ENCODE assay signal across 8 cellular contexts in the genomic region with DNA sequence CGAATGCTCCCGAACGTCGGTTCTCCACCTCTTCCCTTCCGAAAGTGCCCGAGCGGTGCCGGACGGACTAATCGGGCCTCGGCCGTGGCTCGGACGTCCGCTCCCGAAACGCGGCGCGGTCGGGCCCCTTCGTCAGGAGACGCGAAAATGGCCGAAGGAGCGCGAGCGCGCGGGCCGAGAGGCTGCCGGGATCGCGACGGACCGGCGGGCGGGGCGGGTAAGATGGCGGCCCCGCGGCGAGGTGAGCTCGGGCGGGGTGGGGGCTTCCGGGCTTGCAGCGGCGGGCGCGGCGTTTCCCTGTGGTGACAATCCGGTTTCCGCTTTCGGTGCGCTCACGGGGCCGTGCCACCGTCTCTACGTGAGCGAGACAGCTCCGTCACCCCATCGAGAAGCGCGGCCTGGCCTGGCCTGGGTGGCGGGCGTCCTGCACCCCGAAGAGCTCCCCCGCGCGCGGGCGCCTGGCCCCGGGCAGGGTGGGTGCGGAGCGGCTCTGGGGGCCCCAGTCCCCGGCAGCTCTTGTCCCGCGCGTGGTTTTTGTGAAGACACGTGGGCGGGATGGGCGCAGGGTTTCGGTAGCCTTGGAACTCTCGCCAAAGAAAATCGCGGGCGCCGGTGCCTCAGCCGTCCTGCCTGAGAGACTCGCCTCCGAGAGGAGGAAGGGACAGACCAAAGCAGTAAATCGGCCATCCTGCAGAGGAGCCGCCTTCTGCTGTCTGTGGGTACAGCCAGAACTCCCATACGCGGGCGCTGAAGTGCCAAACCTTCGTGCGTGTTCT. TPM values are rescaled to one million over a fixed set of nuclear protein-coding genes. Genes with fewer than 3 reads are reported as not detected.
DNase-seq lines count a peak whose midpoint lies in the region; ATAC-seq, FAIRE-seq and TF ChIP-seq lines count a peak whose summit lies in the region.

A gene (plus strand): TSS at position 211 of the 776 bp plus-strand sequence. CDS start 12 bp downstream, at position 223.

- H3K27me3 ChIP-seq in CD8-positive, alpha-beta memory T cell (ENCODE audit: insufficient read depth, low read length, poor library complexity, severe bottlenecking) = no peaks in the 10 kb centered on the region
- H3K27me3 ChIP-seq in NT2/D1 (ENCODE audit: insufficient read depth, insufficient read length) = no peaks in the 10 kb centered on the region

- peak within 1 kb of the TSS; percentile 81 for H3K4me3 ChIP-seq in CD8-positive, alpha-beta memory T cell (ENCODE audit: low read length)
- H3K4me3 ChIP-seq in NT2/D1 (ENCODE audit: insufficient read length, low read depth) = peak within 1 kb of the TSS; percentile 78

- peak; percentile 96 to 99 (median 98) for DNase-seq in CD8-positive, alpha-beta memory T cell
- DNase-seq in HUDEP-2 (lab: John Stamatoyannopoulos, UW; ENCODE audit: unreplicated experiment in 76 of 76) = peak in 74 of 76 experiments; percentile 42 to 99 (median 97)
- DNase-seq in NT2/D1 (ENCODE audit: low read depth, low spot score) = peak; percentile 99
- peak; percentile 95 for DNase-seq in activated CD8-positive, alpha-beta memory T cell treated with anti-CD3 and anti-CD28 coated beads, Interleukin-2, amount 50 U/mL, for 4 hours
- peak; percentile 98 to 99 for DNase-seq in mesothelial cell of epicardium (ENCODE audit: low spot score in 2 of 2, unreplicated experiment in 2 of 2)
- DNase-seq in stimulated activated CD8-positive, alpha-beta memory T cell treated with anti-CD3 and anti-CD28 coated beads, Interleukin-15, amount 100 ng/mL, for 48 hours (ENCODE audit: low read depth in 2 of 2) = peak; percentile 97 to 98

- CTCF ChIA-PET in CD8-positive, alpha-beta memory T cell (lab: Charles Lee) = interaction anchor here (0.7 to 8.2 kb wide), 8 partner anchors 12 to 141 kb away, joined by 3 to 69 read pairs (median 4); a partner anchor contains a TSS

- peaks cover 42% of the 10 kb centered on the region for H3K4me1 ChIP-seq in CD8-positive, alpha-beta memory T cell (ENCODE audit: insufficient read depth, low read length)
- H3K4me1 ChIP-seq in NT2/D1 (ENCODE audit: insufficient read depth, insufficient read length) = peaks cover 28% of the 10 kb centered on the region

- POLR2A ChIA-PET in CD8-positive, alpha-beta memory T cell (lab: Charles Lee) = interaction anchor here (0.6 to 2.3 kb wide), 14 partner anchors 9 to 289 kb away, joined by 3 to 10 read pairs (median 3); a partner anchor contains a TSS

- ATAC-seq in GM21367 (IDR thresholded peaks at IDR 0.05; ENCODE audit: unreplicated experiment) = peak; percentile 64

- H3K9me3 Mint-ChIP-seq in CD8-positive, alpha-beta memory T cell = no peaks in the 10 kb centered on the region
- H3K9me3 Mint-ChIP-seq in mesothelial cell of epicardium = no peaks in the 10 kb centered on the region

- TF ChIP-seq CTCF in mesothelial cell of epicardium (IDR thresholded peaks at IDR 0.05; ENCODE audit: unreplicated experiment) = no peak

- no peaks in the 10 kb centered on the region for H3K9me3 ChIP-seq in CD8-positive, alpha-beta memory T cell (ENCODE audit: low read length)
- no peaks in the 10 kb centered on the region for H3K9me3 ChIP-seq in NT2/D1 (ENCODE audit: insufficient read depth, low read length)

- H3K4me3 Mint-ChIP-seq in CD8-positive, alpha-beta memory T cell = peak within 1 kb of the TSS; percentile 85 to 94 (median 88)
- H3K4me3 Mint-ChIP-seq in mesothelial cell of epicardium = peak within 1 kb of the TSS; percentile 82

- H3K36me3 ChIP-seq in CD8-positive, alpha-beta memory T cell (ENCODE audit: insufficient read depth, low read length) = no peaks in the 10 kb centered on the region
- H3K36me3 ChIP-seq in NT2/D1 (ENCODE audit: insufficient read depth, insufficient read length, low read length) = peaks cover 19% of the 10 kb centered on the region

- H3K36me3 Mint-ChIP-seq in CD8-positive, alpha-beta memory T cell = peaks cover 0 to 33% (median 2%) of the 10 kb centered on the region in 3 donors
- H3K36me3 Mint-ChIP-seq in mesothelial cell of epicardium = peaks cover under 1% of the 10 kb centered on the region

- no peaks in the 10 kb centered on the region for H3K27me3 Mint-ChIP-seq in CD8-positive, alpha-beta memory T cell
- no peaks in the 10 kb centered on the region for H3K27me3 Mint-ChIP-seq in mesothelial cell of epicardium (ENCODE audit: low read depth)

- FAIRE-seq in endometrium (lab: Jason Lieb, UNC) = peak; percentile 54

- H3K9ac ChIP-seq in NT2/D1 (ENCODE audit: insufficient read length, low read depth) = peak within 1 kb of the TSS; percentile 91

- H3K27ac Mint-ChIP-seq in CD8-positive, alpha-beta memory T cell = peak within 1 kb of the TSS; percentile 90 to 98 (median 94)
- H3K27ac Mint-ChIP-seq in mesothelial cell of epicardium = peak within 1 kb of the TSS; percentile 97

- H3K4me1 Mint-ChIP-seq in CD8-positive, alpha-beta memory T cell = peaks cover 28 to 49% (median 39%) of the 10 kb centered on the region in 3 donors
- peaks cover 46% of the 10 kb centered on the region for H3K4me1 Mint-ChIP-seq in mesothelial cell of epicardium

- H3K27ac ChIP-seq in CD8-positive, alpha-beta memory T cell (ENCODE audit: low read depth, low read length) = peak within 1 kb of the TSS; percentile 92

RNA-seq across cellular contexts. Expression of the gene that starts here (rescaled TPM):
- total RNA-seq in CD8-positive, alpha-beta memory T cell = 10 to 100 TPM; 10.3 to 13.4 TPM
- 27.8 TPM for polyA plus RNA-seq in CD8-positive, alpha-beta memory T cell
- total RNA-seq in mesothelial cell of epicardium = 25.7 to 30.7 TPM (median 28.7 TPM) in 3 replicates

Comparison
In these comparisons a context has a peak if more than half of its experiments do, and no peak if none do; other contexts are left out.
1. Peak in every context shown above with its lines: DNase-seq, ATAC-seq, H3K4me3 ChIP-seq and H3K27ac ChIP-seq.